ENCODE assay signal across 8 cellular contexts in genomic region chr4:83034630-83035494, GRCh38. TPM values are rescaled to one million over a fixed set of nuclear protein-coding genes. Genes with fewer than 3 reads are reported as not detected.
A peak's percentile ranks its signal among the peaks of the same experiment; 100 is the strongest.
DNase-seq lines count a peak whose midpoint lies in the region; ATAC-seq and TF ChIP-seq lines count a peak whose summit lies in the region.

Gene COPS4 (plus strand): TSS chr4:83035183. CDS start chr4:83035225, 42 bp downstream.

- H3K4me3 ChIP-seq in thymus (ENCODE audit: low read length), result peak within 1 kb of the TSS; percentile 83

- TF ChIP-seq CTCF in GM12873 (IDR thresholded peaks at IDR 0.05; ENCODE audit: insufficient read depth, low read depth, low read length, missing control alignments), result peak; percentile 18
- TF ChIP-seq CTCF in osteocyte (IDR thresholded peaks at IDR 0.05), result peak; percentile 40

- peak; percentile 99 for ATAC-seq in HG02763 (IDR thresholded peaks at IDR 0.05; ENCODE audit: unreplicated experiment)

- peaks cover 12% of the 10 kb centered on the region for H3K4me1 ChIP-seq in thymus (ENCODE audit: control insufficient read depth, insufficient read depth, low read length)

- H3K9me3 ChIP-seq in thymus (ENCODE audit: control insufficient read depth), result no peaks in the 10 kb centered on the region

- H3K4me1 Mint-ChIP-seq in osteocyte (ENCODE audit: unreplicated experiment), result peaks cover 18% of the 10 kb centered on the region

- H3K36me3 Mint-ChIP-seq in osteocyte (ENCODE audit: unreplicated experiment), result no peaks in the 10 kb centered on the region

- peaks cover 6% of the 10 kb centered on the region for H3K27me3 Mint-ChIP-seq in osteocyte (ENCODE audit: unreplicated experiment)

- peak; percentile 98 to 100 (median 100) for DNase-seq in NCI-H1417 (lab: John Stamatoyannopoulos, UW)
- peak; percentile 92 to 98 for DNase-seq in SW 1271 (lab: John Stamatoyannopoulos, UW)
- peak; percentile 86 for DNase-seq in activated naive CD8-positive, alpha-beta T cell treated with anti-CD3 and anti-CD28 coated beads, Interleukin-2, amount 50 U/mL, for 16 hours (ENCODE audit: low read depth, low spot score)
- DNase-seq in head of caudate nucleus, result peak; percentile 88 to 100 (median 98)
- peak; percentile 98 for DNase-seq in osteocyte (ENCODE audit: extremely low spot score, unreplicated experiment)

- peak within 1 kb of the TSS; percentile 97 for H3K27ac Mint-ChIP-seq in osteocyte (ENCODE audit: unreplicated experiment)

- no peaks in the 10 kb centered on the region for H3K9me3 Mint-ChIP-seq in osteocyte (ENCODE audit: unreplicated experiment)

- no peaks in the 10 kb centered on the region for H3K27me3 ChIP-seq in thymus (ENCODE audit: control insufficient read depth, insufficient read depth)

- peaks cover 3% of the 10 kb centered on the region for H3K36me3 ChIP-seq in thymus (ENCODE audit: control insufficient read depth, insufficient read depth)

- peak within 1 kb of the TSS; percentile 98 for H3K4me3 Mint-ChIP-seq in osteocyte (ENCODE audit: unreplicated experiment)

- intact Hi-C loops in head of caudate nucleus (cut with DNase I), result loop anchor here (1.0 to 10.0 kb wide), 4 partner anchors 22 to 660 kb away; partner anchors contain the start of genes COQ2, HNRNPD and SEC31A

- WGBS in thymus, result under 1% methylated on average over 39 of the region's 39 CpGs

- peak within 1 kb of the TSS; percentile 92 for H3K27ac ChIP-seq in thymus (ENCODE audit: low read depth)

RNA-seq across cellular contexts. Expression of gene COPS4, which starts in this region (rescaled TPM):
- total RNA-seq in osteocyte, result 33.8 and 38.5 TPM in 2 replicates
- 43.6 TPM for polyA plus RNA-seq in thymus

Comparison
In these comparisons a context has a peak if more than half of its experiments do, and no peak if none do; other contexts are left out.
1. Peak in every context shown above with its lines: DNase-seq, ATAC-seq, H3K4me3 ChIP-seq and H3K27ac ChIP-seq.